ENCODE assay signal across 2 cellular contexts in the genomic region with DNA sequence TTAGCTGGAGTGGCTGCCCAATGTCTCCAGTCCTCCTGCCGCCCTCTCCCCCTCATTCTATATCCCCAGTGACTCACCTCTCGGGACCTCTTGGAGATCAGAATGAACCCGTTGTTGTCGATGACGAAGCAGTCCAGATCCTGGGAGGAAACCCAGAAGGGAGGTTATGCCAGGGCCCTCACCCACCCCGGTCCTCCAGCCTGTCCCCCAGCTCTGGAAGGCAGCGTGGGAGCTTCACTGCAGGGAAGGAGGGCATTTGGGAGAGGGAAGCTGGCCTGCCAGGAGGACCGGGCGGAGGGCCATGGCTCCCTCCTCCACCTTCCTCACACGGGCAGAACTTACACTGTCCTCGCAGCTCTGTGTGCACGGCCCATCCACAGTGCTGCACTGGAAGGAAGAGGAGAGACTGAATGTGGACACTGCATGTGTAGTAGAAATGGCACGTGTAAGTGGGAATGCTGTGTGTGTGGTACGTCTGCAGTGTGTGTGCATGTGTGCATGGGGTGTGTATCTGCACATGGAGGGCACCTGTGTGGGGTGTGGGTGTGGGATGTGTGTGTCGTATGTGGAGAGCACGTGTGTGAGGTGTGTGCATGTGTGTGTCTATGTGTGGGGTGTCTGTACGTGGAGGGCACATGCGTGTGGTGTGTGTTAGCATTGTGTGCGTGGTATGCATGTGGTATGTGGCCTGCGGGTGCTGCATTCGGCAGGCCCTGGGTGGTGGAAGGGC.
TF ChIP-seq lines count a peak whose summit lies in the region.

No MANE protein-coding gene starts in this region.

TF ChIP-seq in SK-N-SH treated with all-trans-retinoic acid at 6 μM for 48 hours, 23 proteins besides CTCF, POLR2A, EP300 and RAD21 (continued from another document):
- TF ChIP-seq PATZ1 (CRISPR knock-in tag; IDR thresholded peaks at IDR 0.05; ENCODE audit: borderline replicate concordance) (no peak), ZNF565 (CRISPR knock-in tag; conservative IDR thresholded peaks at IDR 0.05; ENCODE audit: low read depth) (no peak), ZNF8 (CRISPR knock-in tag; IDR thresholded peaks at IDR 0.05) (no peak), ISL1 (CRISPR knock-in tag; IDR thresholded peaks at IDR 0.05) (no peak)
TF ChIP-seq in SK-N-SH treated with all-trans-retinoic acid at 6 μM for 48 hours: peak in this region for 0.

TF ChIP-seq in SK-N-SH, 30 proteins besides CTCF, POLR2A, EP300 and RAD21 (continued from another document):
- TF ChIP-seq SMC3 (IDR thresholded peaks at IDR 0.05; ENCODE audit: low read depth, low read length) (no peak), FOSL2 (IDR thresholded peaks at IDR 0.05; ENCODE audit: borderline replicate concordance, low read depth) (no peak), JUND (IDR thresholded peaks at IDR 0.05) (no peak), TAF1 (IDR thresholded peaks at IDR 0.05; ENCODE audit: borderline replicate concordance, low read depth, low read length) (no peak), FOXM1 (IDR thresholded peaks at IDR 0.05; ENCODE audit: low read depth) (no peak), YY1 (IDR thresholded peaks at IDR 0.05; ENCODE audit: low read depth) (no peak), ZBTB33 (IDR thresholded peaks at IDR 0.05; ENCODE audit: borderline replicate concordance, low read depth) (no peak), RXRA (IDR thresholded peaks at IDR 0.05; ENCODE audit: borderline replicate concordance, low read depth) (no peak), TCF12 (IDR thresholded peaks at IDR 0.05) (no peak), NFIC (IDR thresholded peaks at IDR 0.05; ENCODE audit: borderline replicate concordance) (no peak), NRF1 (IDR thresholded peaks at IDR 0.05; ENCODE audit: low read depth, low read length) (no peak), MXI1 (IDR thresholded peaks at IDR 0.05; ENCODE audit: low read depth, low read length) (no peak), SIN3A (IDR thresholded peaks at IDR 0.05; ENCODE audit: borderline replicate concordance, low read depth, low read length) (no peak), CHD2 (IDR thresholded peaks at IDR 0.05; ENCODE audit: low read length, partially characterized antibody) (no peak)
- TF ChIP-seq, protein P1, sequence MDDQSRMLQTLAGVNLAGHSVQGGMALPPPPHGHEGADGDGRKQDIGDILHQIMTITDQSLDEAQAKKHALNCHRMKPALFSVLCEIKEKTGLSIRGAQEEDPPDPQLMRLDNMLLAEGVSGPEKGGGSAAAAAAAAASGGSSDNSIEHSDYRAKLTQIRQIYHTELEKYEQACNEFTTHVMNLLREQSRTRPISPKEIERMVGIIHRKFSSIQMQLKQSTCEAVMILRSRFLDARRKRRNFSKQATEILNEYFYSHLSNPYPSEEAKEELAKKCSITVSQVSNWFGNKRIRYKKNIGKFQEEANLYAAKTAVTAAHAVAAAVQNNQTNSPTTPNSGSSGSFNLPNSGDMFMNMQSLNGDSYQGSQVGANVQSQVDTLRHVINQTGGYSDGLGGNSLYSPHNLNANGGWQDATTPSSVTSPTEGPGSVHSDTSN (IDR thresholded peaks at IDR 0.05): no peak
